8 cellular contexts compared by ENCODE assay signal in the genomic region with DNA sequence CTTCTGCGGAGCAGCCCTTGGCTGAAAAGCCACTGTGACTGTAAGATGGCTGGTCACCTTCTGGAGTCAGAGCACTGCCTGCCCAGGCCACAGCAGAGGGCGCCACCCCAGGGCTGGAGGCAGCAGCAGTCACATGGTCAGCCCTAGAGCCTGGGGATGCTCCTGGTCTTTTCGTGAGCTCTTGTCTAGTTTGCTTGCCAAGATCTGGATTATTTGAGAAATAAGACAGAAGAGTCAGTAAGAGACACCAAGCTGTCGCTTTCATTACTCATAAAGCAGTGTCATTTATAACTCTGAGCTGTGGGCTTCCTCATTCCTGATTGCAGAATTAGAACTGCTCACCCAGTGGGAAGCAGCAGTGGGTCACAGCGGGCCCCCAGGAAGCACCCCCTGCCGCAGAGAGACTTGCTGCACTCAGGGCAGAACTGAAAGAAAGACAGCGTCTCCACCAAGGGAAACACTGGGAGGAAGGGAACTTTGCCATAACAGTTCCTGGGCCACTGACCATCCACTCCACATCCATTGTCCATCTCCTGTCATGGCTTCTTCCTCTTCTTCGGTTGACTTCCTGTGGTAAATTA. TPM values are rescaled to one million over a fixed set of nuclear protein-coding genes. Genes with fewer than 3 reads are reported as not detected.
DNase-seq lines count a peak whose midpoint lies in the region; ATAC-seq and TF ChIP-seq lines count a peak whose summit lies in the region.

No MANE protein-coding gene starts in this region.

- H3K36me3 ChIP-seq in DND-41 (ENCODE audit: insufficient read depth, low read length) (peaks cover 69% of the 10 kb centered on the region), neuronal stem cell (replicated peaks in 1 of 2; ENCODE audit: control insufficient read depth in 2 of 2, insufficient read depth in 2 of 2, low read length in 2 of 2) (peaks cover 11 to 66% of the 10 kb centered on the region in 2 donors)

- H3K9me3 ChIP-seq in DND-41 (ENCODE audit: insufficient read depth, low read length, severe bottlenecking) (no peaks in the 10 kb centered on the region), neuronal stem cell (replicated peaks in 1 of 2; ENCODE audit: control insufficient read depth in 2 of 2, insufficient read depth in 1 of 2, low read depth in 1 of 2, low read length in 2 of 2) (peaks cover 0 to 1% of the 10 kb centered on the region in 2 donors)

- H3K79me2 ChIP-seq in DND-41 (ENCODE audit: insufficient read depth, low read length): peaks cover 54% of the 10 kb centered on the region

- H3K79me1 ChIP-seq in neuronal stem cell (ENCODE audit: low read depth, low read length): peaks cover 12% of the 10 kb centered on the region

- in situ Hi-C loops in KBM-7 (cut with MboI; ENCODE audit: low pct_unique_long_range_greater_than_20kb, low sequenced_read_pairs): no loop called here

- no peak overlapping the region for H4K91ac ChIP-seq in neuronal stem cell (ENCODE audit: low read depth, low read length, poor library complexity)

- H2BK120ac ChIP-seq in neuronal stem cell (ENCODE audit: low read depth, low read length): no peak overlapping the region

- no peak overlapping the region for H3K14ac ChIP-seq in neuronal stem cell (ENCODE audit: low read length)

- H2AFZ ChIP-seq in DND-41 (ENCODE audit: low read depth, low read length): no peak overlapping the region
- no peak overlapping the region for H2AFZ ChIP-seq in neuronal stem cell (ENCODE audit: low read length)

- peaks cover 39% of the 10 kb centered on the region for H4K20me1 ChIP-seq in DND-41 (ENCODE audit: insufficient read depth, low read length)

- H3K4me1 ChIP-seq in DND-41 (ENCODE audit: insufficient read depth, low read length) (no peaks in the 10 kb centered on the region), neuronal stem cell (ENCODE audit: control insufficient read depth in 2 of 2, insufficient read depth in 1 of 2, low read depth in 1 of 2, low read length in 2 of 2) (peaks cover 3 to 7% of the 10 kb centered on the region in 2 donors)

- no peaks in the 10 kb centered on the region for H3K27me3 ChIP-seq in DND-41 (ENCODE audit: insufficient read depth, low read length, poor library complexity)
- H3K27me3 ChIP-seq in neuronal stem cell (ENCODE audit: control insufficient read depth in 3 of 3, insufficient read depth in 3 of 3, low read depth in 1 of 3, low read length in 3 of 3): no peaks in the 10 kb centered on the region

- DNase-seq in DND-41: no peak
- peak; percentile 49 for DNase-seq in KBM-7
- DNase-seq in activated CD4-positive, alpha-beta T cell treated with anti-CD3 and anti-CD28 coated beads, Interleukin-2, amount 50 U/mL, for 48 hours: peak; percentile 21 to 32
- peak; percentile 18 for DNase-seq in fibroblast of gingiva (ENCODE audit: low read depth)
- DNase-seq in neuronal stem cell (ENCODE audit: low spot score): peak; percentile 9
- DNase-seq in germinal center (ENCODE audit: low spot score): no peak

- no CpG with 5 or more reads among the region's 8 CpGs for WGBS in neuronal stem cell (ENCODE audit: extremely low coverage in 2 of 2, insufficient read length in 2 of 2, insufficient replicate concordance in 1 of 2), 2 donors

- peak; percentile 41 for TF ChIP-seq CTCF in DND-41 (IDR thresholded peaks at IDR 0.05; ENCODE audit: borderline replicate concordance, extremely low read depth, low read length, poor library complexity, severe bottlenecking)

- H3K9ac ChIP-seq in DND-41 (ENCODE audit: low read depth, low read length) (no peak overlapping the region), neuronal stem cell (ENCODE audit: low read depth, low read length, poor library complexity) (no peak overlapping the region)

- no peak overlapping the region for H2BK5ac ChIP-seq in neuronal stem cell (ENCODE audit: low read length)

- H3K18ac ChIP-seq in neuronal stem cell (ENCODE audit: low read length): peak overlapping the region; percentile 42

- no peak overlapping the region for H2BK12ac ChIP-seq in neuronal stem cell (ENCODE audit: low read length)

- H3K4ac ChIP-seq in neuronal stem cell (ENCODE audit: low read length): no peak overlapping the region

- H3K27ac ChIP-seq in DND-41 (ENCODE audit: low read length) (peak overlapping the region; percentile 20; the same call in 1 of the 2 replicates), neuronal stem cell (replicated peaks; ENCODE audit: low read length) (no peak overlapping the region)

- no peak overlapping the region for H3K4me2 ChIP-seq in DND-41 (ENCODE audit: insufficient read depth, low read length)
- no peak overlapping the region for H3K4me2 ChIP-seq in neuronal stem cell (ENCODE audit: insufficient read depth, low read length, poor library complexity, severe bottlenecking)

- H2AK5ac ChIP-seq in neuronal stem cell (ENCODE audit: low read depth, low read length): no peak overlapping the region

- no peak overlapping the region for H2BK15ac ChIP-seq in neuronal stem cell (ENCODE audit: low read length)

- H3K4me3 ChIP-seq in DND-41 (ENCODE audit: low read depth in 1 of 2, low read length in 2 of 2) (no peak overlapping the region), neuronal stem cell (ENCODE audit: low read length in 2 of 2) (no peak overlapping the region)

- no peak overlapping the region for H3K23ac ChIP-seq in neuronal stem cell (ENCODE audit: low read depth, low read length, poor library complexity)

- ATAC-seq in DND-41 (ENCODE audit: insufficient read depth, low read depth) (no peak; the same call in 2 of the 3 replicates), HG03175 (IDR thresholded peaks at IDR 0.05; ENCODE audit: unreplicated experiment) (no peak), GM21390 (IDR thresholded peaks at IDR 0.05; ENCODE audit: unreplicated experiment) (no peak)

- H4K8ac ChIP-seq in neuronal stem cell (ENCODE audit: low read depth, low read length): no peak overlapping the region

RNA-seq across cellular contexts. Expression of a gene that starts 56.7 kb away (rescaled TPM):
- polyA plus RNA-seq in neuronal stem cell (2013, experiment 1 of 2): 26.8 TPM
- polyA plus RNA-seq in neuronal stem cell (2013, experiment 2 of 2): 24.9 TPM

Comparison
In these comparisons a context has a peak if more than half of its experiments do, and no peak if none do; other contexts are left out.
1. DNase-seq: peak in KBM-7 (single experiment), activated CD4-positive, alpha-beta T cell treated with anti-CD3 and anti-CD28 coated beads, Interleukin-2, amount 50 U/mL, for 48 hours (2 of 2), fibroblast of gingiva (single experiment) and neuronal stem cell (single experiment); none in DND-41 (single experiment) and germinal center (single experiment).